In the genomic region with DNA sequence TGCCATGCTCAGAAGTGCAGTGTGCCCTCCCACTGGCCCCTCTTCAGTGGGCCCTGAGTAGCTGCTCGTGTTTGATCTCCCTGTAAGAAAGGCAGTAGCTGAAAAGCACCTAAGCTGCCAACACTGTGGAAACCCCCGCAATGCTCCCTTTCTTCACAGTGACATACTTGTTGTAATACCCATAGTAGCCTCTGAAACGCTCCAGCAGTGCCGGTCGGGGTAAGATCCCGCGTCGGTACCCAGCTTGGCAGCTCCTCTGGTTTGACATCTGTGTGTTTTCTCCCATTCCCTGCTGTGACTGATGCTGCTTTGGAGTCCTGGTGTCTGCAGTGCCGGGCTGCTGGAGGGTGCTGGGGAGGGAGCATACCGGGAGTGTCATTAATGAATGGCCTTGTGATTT, we compare ENCODE assay signal across 1 cellular context.
TF ChIP-seq lines count a peak whose summit lies in the region.

No MANE protein-coding gene starts in this region.

TF ChIP-seq in GM23338, 12 proteins besides CTCF, POLR2A, EP300 and RAD21 (continued from another document):
- no peak for TF ChIP-seq ZNF462 (CRISPR knock-in tag; IDR thresholded peaks at IDR 0.05)
- no peak for TF ChIP-seq CREB1 (CRISPR knock-in tag; IDR thresholded peaks at IDR 0.05; ENCODE audit: low read depth)
- TF ChIP-seq STAT1 (IDR thresholded peaks at IDR 0.05; ENCODE audit: unreplicated experiment): no peak
- TF ChIP-seq ZNF331 (CRISPR knock-in tag; IDR thresholded peaks at IDR 0.05; ENCODE audit: low read depth): no peak
- TF ChIP-seq EZH2phosphoT487 (IDR thresholded peaks at IDR 0.05; ENCODE audit: unreplicated experiment): no peak
- no peak for TF ChIP-seq NANOG (IDR thresholded peaks at IDR 0.05; ENCODE audit: borderline replicate concordance)
- TF ChIP-seq ZNF114 (CRISPR knock-in tag; IDR thresholded peaks at IDR 0.05): no peak
- no peak for TF ChIP-seq POLR2AphosphoS5 (IDR thresholded peaks at IDR 0.05; ENCODE audit: low read depth)
- TF ChIP-seq ETS1 (IDR thresholded peaks at IDR 0.05): no peak
- no peak for TF ChIP-seq EZH2 (IDR thresholded peaks at IDR 0.05; ENCODE audit: low read depth, unreplicated experiment)
- TF ChIP-seq, protein P1, sequence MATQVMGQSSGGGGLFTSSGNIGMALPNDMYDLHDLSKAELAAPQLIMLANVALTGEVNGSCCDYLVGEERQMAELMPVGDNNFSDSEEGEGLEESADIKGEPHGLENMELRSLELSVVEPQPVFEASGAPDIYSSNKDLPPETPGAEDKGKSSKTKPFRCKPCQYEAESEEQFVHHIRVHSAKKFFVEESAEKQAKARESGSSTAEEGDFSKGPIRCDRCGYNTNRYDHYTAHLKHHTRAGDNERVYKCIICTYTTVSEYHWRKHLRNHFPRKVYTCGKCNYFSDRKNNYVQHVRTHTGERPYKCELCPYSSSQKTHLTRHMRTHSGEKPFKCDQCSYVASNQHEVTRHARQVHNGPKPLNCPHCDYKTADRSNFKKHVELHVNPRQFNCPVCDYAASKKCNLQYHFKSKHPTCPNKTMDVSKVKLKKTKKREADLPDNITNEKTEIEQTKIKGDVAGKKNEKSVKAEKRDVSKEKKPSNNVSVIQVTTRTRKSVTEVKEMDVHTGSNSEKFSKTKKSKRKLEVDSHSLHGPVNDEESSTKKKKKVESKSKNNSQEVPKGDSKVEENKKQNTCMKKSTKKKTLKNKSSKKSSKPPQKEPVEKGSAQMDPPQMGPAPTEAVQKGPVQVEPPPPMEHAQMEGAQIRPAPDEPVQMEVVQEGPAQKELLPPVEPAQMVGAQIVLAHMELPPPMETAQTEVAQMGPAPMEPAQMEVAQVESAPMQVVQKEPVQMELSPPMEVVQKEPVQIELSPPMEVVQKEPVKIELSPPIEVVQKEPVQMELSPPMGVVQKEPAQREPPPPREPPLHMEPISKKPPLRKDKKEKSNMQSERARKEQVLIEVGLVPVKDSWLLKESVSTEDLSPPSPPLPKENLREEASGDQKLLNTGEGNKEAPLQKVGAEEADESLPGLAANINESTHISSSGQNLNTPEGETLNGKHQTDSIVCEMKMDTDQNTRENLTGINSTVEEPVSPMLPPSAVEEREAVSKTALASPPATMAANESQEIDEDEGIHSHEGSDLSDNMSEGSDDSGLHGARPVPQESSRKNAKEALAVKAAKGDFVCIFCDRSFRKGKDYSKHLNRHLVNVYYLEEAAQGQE (IDR thresholded peaks at IDR 0.05; ENCODE audit: unreplicated experiment): no peak
TF ChIP-seq in GM23338: peak in this region for 0.
